In the genomic region with DNA sequence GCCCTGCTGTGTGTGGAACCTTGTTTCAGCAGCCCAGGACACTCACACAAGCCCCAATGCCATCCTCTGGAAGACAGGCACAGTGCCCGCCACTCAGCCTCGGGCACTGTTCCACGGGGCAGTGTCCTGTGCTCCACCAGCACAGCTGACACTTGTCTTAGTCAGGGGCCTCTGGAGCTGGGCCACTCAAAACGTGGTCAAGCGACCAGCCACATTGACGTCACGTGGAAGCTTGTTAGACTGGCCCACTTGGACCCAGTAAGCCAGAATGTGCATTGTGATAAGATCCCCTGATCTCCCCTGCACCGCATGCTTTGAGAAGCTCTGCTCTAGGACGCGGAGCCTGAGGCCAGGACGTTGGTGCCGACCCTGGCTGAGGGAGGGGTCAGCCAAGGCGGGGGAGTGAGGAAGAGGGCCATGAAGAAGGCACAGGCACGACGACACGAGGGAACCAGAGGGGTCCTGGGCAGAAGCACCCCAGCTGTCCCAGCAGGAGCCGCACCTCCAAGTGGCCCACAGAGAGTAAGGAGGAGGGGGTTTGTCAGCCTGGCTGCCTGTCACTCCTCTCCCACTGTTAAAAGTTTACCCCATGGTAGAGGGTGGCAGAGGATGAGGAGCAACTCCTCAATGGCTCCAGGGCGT, we compare ENCODE assay signal across 21 cellular contexts.
DNase-seq lines count a peak whose midpoint lies in the region; ATAC-seq and TF ChIP-seq lines count a peak whose summit lies in the region.
"Had no signal": no experiment of that assay in that cellular context is flagged by ENCODE, and none has a peak within 500 bp of the region (broad histone marks: within the 10 kb centered on the region; RNA-seq: fewer than 3 reads in every experiment).

No MANE protein-coding gene starts in this region.

- no peak for TF ChIP-seq CTCF in upper lobe of right lung (IDR thresholded peaks at IDR 0.05)

- POLR2A ChIA-PET in CD8-positive, alpha-beta memory T cell (lab: Charles Lee) = no interaction called here

- H3K9me3 Mint-ChIP-seq in activated T-helper 17 cell treated with anti-CD3 and anti-CD28 coated beads, Interleukin-2, amount 50 U/mL, for 72 hours = peaks cover 10% of the 10 kb centered on the region
- peaks cover 11% of the 10 kb centered on the region for H3K9me3 Mint-ChIP-seq in memory B cell
- peaks cover 12 to 21% (median 15%) of the 10 kb centered on the region in 5 donors for H3K9me3 Mint-ChIP-seq in CD8-positive, alpha-beta memory T cell

- H3K36me3 ChIP-seq in upper lobe of right lung = no peaks in the 10 kb centered on the region
- H3K36me3 ChIP-seq in CD8-positive, alpha-beta memory T cell (ENCODE audit: insufficient read depth, low read length) = no peaks in the 10 kb centered on the region
- H3K36me3 ChIP-seq: BLaER1 treated with 17β-estradiol and CSF1 and Interleukin-3, amounts not matched to agents 10 nM and 100 nM; breast epithelium; neutrophil had no signal

- peak; percentile 63 for DNase-seq in cardiac septum (ENCODE audit: low spot score)
- no peak for DNase-seq in Right ventricle myocardium superior
- DNase-seq in memory B cell (ENCODE audit: low spot score in 2 of 2) = no peak
- peak; percentile 41 for DNase-seq in upper lobe of right lung
- no peak for DNase-seq in NCI-H1694 treated with DMSO at 0.1 percent for 48 hours (lab: John Stamatoyannopoulos, UW)
- DNase-seq in CD8-positive, alpha-beta memory T cell = no peak
- DNase-seq: activated CD4-positive, alpha-beta T cell treated with anti-CD3 and anti-CD28 coated beads, Interleukin-2, amount 10 ng/mL, durations not matched to agents 7 days and 5 days; activated CD8-positive, alpha-beta memory T cell treated with anti-CD3 and anti-CD28 coated beads, Interleukin-2, amount 50 U/mL, for 4 hours; activated gamma-delta T cell treated with Interleukin-2 at 50 U/mL for 16 hours; DND-41; H9; kidney; NCI-H1092 treated with DMSO at 0.1 percent for 48 hours; NCI-H1930; NCI-H69 had no signal

- intact Hi-C loops in cardiac septum (cut with DNase I) (no loop called here), Right ventricle myocardium superior (cut with DNase I) (no loop called here), upper lobe of right lung (cut with DNase I) (no loop called here)

- no peak overlapping the region for H3K27ac ChIP-seq in upper lobe of right lung
- H3K27ac ChIP-seq in CD8-positive, alpha-beta memory T cell (ENCODE audit: low read depth, low read length) = no peak overlapping the region
- H3K27ac ChIP-seq: BLaER1 treated with 17β-estradiol and CSF1 and Interleukin-3, amounts not matched to agents 10 nM and 100 nM; breast epithelium; neutrophil; skin epidermis had no signal

- ATAC-seq in Right ventricle myocardium superior (ENCODE audit: poor library complexity) (no peak), memory B cell (ENCODE audit: low read depth) (no peak), upper lobe of right lung (no peak)
- no peak for ATAC-seq in activated T-helper 17 cell treated with anti-CD3 and anti-CD28 coated beads, Interleukin-2, amount 50 U/mL, for 72 hours (replicated peaks)

- H3K27me3 Mint-ChIP-seq in activated T-helper 17 cell treated with anti-CD3 and anti-CD28 coated beads, Interleukin-2, amount 50 U/mL, for 72 hours = peaks cover 24% of the 10 kb centered on the region
- peaks cover 12% of the 10 kb centered on the region for H3K27me3 Mint-ChIP-seq in memory B cell
- peaks cover 24 to 25% of the 10 kb centered on the region in 2 donors for H3K27me3 Mint-ChIP-seq in CD8-positive, alpha-beta memory T cell

- no peaks in the 10 kb centered on the region for H3K27me3 ChIP-seq in upper lobe of right lung
- no peaks in the 10 kb centered on the region for H3K27me3 ChIP-seq in CD8-positive, alpha-beta memory T cell (ENCODE audit: insufficient read depth, low read length, poor library complexity, severe bottlenecking)
- H3K27me3 ChIP-seq: BLaER1 treated with 17β-estradiol and CSF1 and Interleukin-3, amounts not matched to agents 10 nM and 100 nM; breast epithelium had no signal

- peak overlapping the region; percentile 46 for H3K4me3 Mint-ChIP-seq in activated T-helper 17 cell treated with anti-CD3 and anti-CD28 coated beads, Interleukin-2, amount 50 U/mL, for 72 hours
- H3K4me3 Mint-ChIP-seq in memory B cell = peak overlapping the region; percentile 54
- no peak overlapping the region for H3K4me3 Mint-ChIP-seq in CD8-positive, alpha-beta memory T cell
- H3K4me3 Mint-ChIP-seq: activated CD4-positive, alpha-beta T cell treated with anti-CD3 and anti-CD28 coated beads, Interleukin-2, amount 10 ng/mL, durations not matched to agents 7 days and 5 days; H9 had no signal

- H3K4me3 ChIP-seq in upper lobe of right lung = no peak overlapping the region
- H3K4me3 ChIP-seq in CD8-positive, alpha-beta memory T cell (ENCODE audit: low read length) = no peak overlapping the region
- H3K4me3 ChIP-seq: BLaER1 treated with 17β-estradiol and CSF1 and Interleukin-3, amounts not matched to agents 10 nM and 100 nM; breast epithelium; GM12878; skin epidermis had no signal

- H3K27ac Mint-ChIP-seq in activated T-helper 17 cell treated with anti-CD3 and anti-CD28 coated beads, Interleukin-2, amount 50 U/mL, for 72 hours = peak overlapping the region; percentile 76
- no peak overlapping the region for H3K27ac Mint-ChIP-seq in memory B cell
- H3K27ac Mint-ChIP-seq in CD8-positive, alpha-beta memory T cell = no peak overlapping the region
- H3K27ac Mint-ChIP-seq: activated CD4-positive, alpha-beta T cell treated with anti-CD3 and anti-CD28 coated beads, Interleukin-2, amount 10 ng/mL, durations not matched to agents 7 days and 5 days; H9 had no signal

- peaks cover 17% of the 10 kb centered on the region for H3K9me3 ChIP-seq in upper lobe of right lung
- H3K9me3 ChIP-seq in CD8-positive, alpha-beta memory T cell (ENCODE audit: low read length) = no peaks in the 10 kb centered on the region
- H3K9me3 ChIP-seq: neutrophil had no signal

- H3K4me1 ChIP-seq in upper lobe of right lung = peaks cover 9% of the 10 kb centered on the region
- no peaks in the 10 kb centered on the region for H3K4me1 ChIP-seq in CD8-positive, alpha-beta memory T cell (ENCODE audit: insufficient read depth, low read length)
- H3K4me1 ChIP-seq: breast epithelium had no signal

- H3K4me1 Mint-ChIP-seq in activated T-helper 17 cell treated with anti-CD3 and anti-CD28 coated beads, Interleukin-2, amount 50 U/mL, for 72 hours = peaks cover 16% of the 10 kb centered on the region
- H3K4me1 Mint-ChIP-seq in memory B cell = peaks cover 13% of the 10 kb centered on the region
- H3K4me1 Mint-ChIP-seq in CD8-positive, alpha-beta memory T cell = peaks cover 7 to 13% (median 8%) of the 10 kb centered on the region in 3 donors

- H3K36me3 Mint-ChIP-seq in activated T-helper 17 cell treated with anti-CD3 and anti-CD28 coated beads, Interleukin-2, amount 50 U/mL, for 72 hours (ENCODE audit: low read depth) = peaks cover 4% of the 10 kb centered on the region
- H3K36me3 Mint-ChIP-seq in memory B cell = peaks cover 2% of the 10 kb centered on the region
- H3K36me3 Mint-ChIP-seq in CD8-positive, alpha-beta memory T cell = peaks cover 0 to 9% (median 1%) of the 10 kb centered on the region in 3 donors

- CTCF ChIA-PET in CD8-positive, alpha-beta memory T cell (lab: Charles Lee) = no interaction called here

Comparison
In these comparisons a context has a peak if more than half of its experiments do, and no peak if none do; other contexts are left out.
1. DNase-seq: peak in cardiac septum (single experiment) and upper lobe of right lung (single experiment); none in Right ventricle myocardium superior (single experiment), memory B cell (0 of 2), NCI-H1694 treated with DMSO at 0.1 percent for 48 hours (single experiment) and CD8-positive, alpha-beta memory T cell (0 of 5).
2. H3K4me3 Mint-ChIP-seq: peak in activated T-helper 17 cell treated with anti-CD3 and anti-CD28 coated beads, Interleukin-2, amount 50 U/mL, for 72 hours (single experiment) and memory B cell (single experiment); none in CD8-positive, alpha-beta memory T cell (0 of 7).